ENCODE assay signal across 20 cellular contexts in genomic region chr9:135226369-135227050, GRCh38.
"Had no signal": no experiment of that assay in that cellular context is flagged by ENCODE, and none has a peak within 500 bp of the region (broad histone marks: within the 10 kb centered on the region; RNA-seq: fewer than 3 reads in every experiment).

No MANE protein-coding gene starts in this region.

- H3K4me3 Mint-ChIP-seq: activated CD4-positive, alpha-beta T cell treated with anti-CD3 and anti-CD28 coated beads, Interleukin-2, amount 10 ng/mL, durations not matched to agents 24 days and 14 days; activated CD8-positive, alpha-beta T cell treated with anti-CD3 and anti-CD28 coated beads, Interleukin-2, amount 10 ng/mL, durations not matched to agents 7 days and 5 days; activated T-cell treated with anti-CD3 and anti-CD28 coated beads, Interleukin-2, amount 50 U/mL, for 72 hours; central memory CD8-positive, alpha-beta T cell; immature natural killer cell; naive thymus-derived CD4-positive, alpha-beta T cell; stimulated activated naive CD8-positive, alpha-beta T cell treated with anti-CD3 and anti-CD28 coated beads, Interleukin-15, amount 100 ng/mL, for 72 hours; T-helper 2 cell treated with Interferon-gamma antibody and Interleukin-4, amounts not matched to agents 5 μg/mL and 100 μg/mL, for 36 hours had no signal

- H3K4me3 ChIP-seq: mucosa of descending colon, psoas muscle, testis had no signal

- H3K36me3 Mint-ChIP-seq: activated naive CD4-positive, alpha-beta T cell treated with anti-CD3 and anti-CD28 coated beads, Interleukin-2, amount 50 U/mL, for 72 hours; immature natural killer cell; naive thymus-derived CD4-positive, alpha-beta T cell had no signal

- H3K27ac Mint-ChIP-seq: activated CD4-positive, alpha-beta T cell treated with anti-CD3 and anti-CD28 coated beads, Interleukin-2, amount 10 ng/mL, durations not matched to agents 24 days and 14 days; activated CD8-positive, alpha-beta T cell treated with anti-CD3 and anti-CD28 coated beads, Interleukin-2, amount 10 ng/mL, durations not matched to agents 7 days and 5 days; activated naive CD4-positive, alpha-beta T cell treated with anti-CD3 and anti-CD28 coated beads, Interleukin-2, amount 50 U/mL, for 72 hours; activated T-cell treated with anti-CD3 and anti-CD28 coated beads, Interleukin-2, amount 50 U/mL, for 72 hours; immature natural killer cell; naive thymus-derived CD4-positive, alpha-beta T cell; T-helper 2 cell treated with Interferon-gamma antibody and Interleukin-4, amounts not matched to agents 5 μg/mL and 100 μg/mL, for 36 hours had no signal

- H3K4me1 ChIP-seq: foreskin keratinocyte, psoas muscle, testis had no signal

- H3K9me3 ChIP-seq: mucosa of descending colon, psoas muscle, testis had no signal

- ATAC-seq: activated CD8-positive, alpha-beta T cell treated with anti-CD3 and anti-CD28 coated beads, Interleukin-2, amount 10 ng/mL, durations not matched to agents 7 days and 5 days; activated naive CD4-positive, alpha-beta T cell treated with anti-CD3 and anti-CD28 coated beads, Interleukin-2, amount 50 U/mL, for 72 hours; activated T-cell treated with anti-CD3 and anti-CD28 coated beads, Interleukin-2, amount 50 U/mL, for 72 hours; foreskin keratinocyte; mucosa of descending colon; naive thymus-derived CD4-positive, alpha-beta T cell; psoas muscle; sciatic nerve; stimulated activated naive CD8-positive, alpha-beta T cell treated with anti-CD3 and anti-CD28 coated beads, Interleukin-15, amount 100 ng/mL, for 72 hours had no signal

- H3K4me1 Mint-ChIP-seq: activated CD4-positive, alpha-beta T cell treated with anti-CD3 and anti-CD28 coated beads, Interleukin-2, amount 10 ng/mL, durations not matched to agents 24 days and 14 days; central memory CD8-positive, alpha-beta T cell; immature natural killer cell; naive thymus-derived CD4-positive, alpha-beta T cell; stimulated activated naive CD8-positive, alpha-beta T cell treated with anti-CD3 and anti-CD28 coated beads, Interleukin-15, amount 100 ng/mL, for 72 hours had no signal

- H3K27me3 Mint-ChIP-seq: activated CD4-positive, alpha-beta T cell treated with anti-CD3 and anti-CD28 coated beads, Interleukin-2, amount 10 ng/mL, durations not matched to agents 24 days and 14 days had no signal

- H3K27ac ChIP-seq: foreskin keratinocyte, psoas muscle, testis had no signal

- H3K27me3 ChIP-seq: foreskin keratinocyte, testis had no signal

- DNase-seq: activated CD4-positive, alpha-beta T cell treated with anti-CD3 and anti-CD28 coated beads, Interleukin-2, amount 10 ng/mL, durations not matched to agents 24 days and 14 days; activated CD4-positive, CD25-positive, alpha-beta regulatory T cell; activated CD8-positive, alpha-beta memory T cell treated with anti-CD3 and anti-CD28 coated beads, Interleukin-2, amount 50 U/mL, for 4 hours; activated CD8-positive, alpha-beta T cell treated with anti-CD3 and anti-CD28 coated beads, Interleukin-2, amount 10 ng/mL, durations not matched to agents 7 days and 5 days; activated gamma-delta T cell; activated T-cell treated with anti-CD3 and anti-CD28 coated beads, Interleukin-2, amount 50 U/mL, for 72 hours; effector CD8-positive, alpha-beta T cell; foreskin keratinocyte; immature natural killer cell; mucosa of descending colon; naive thymus-derived CD4-positive, alpha-beta T cell; nucleus accumbens; stimulated activated CD4-positive, alpha-beta T cell treated with anti-CD3 and anti-CD28 coated beads, Interleukin-1b, Interleukin-23, amount 100 ng/mL, for 48 hours; stimulated activated naive CD8-positive, alpha-beta T cell treated with anti-CD3 and anti-CD28 coated beads, Interleukin-15, amount 100 ng/mL, for 72 hours; testis had no signal

- H3K9me3 Mint-ChIP-seq: activated CD4-positive, alpha-beta T cell treated with anti-CD3 and anti-CD28 coated beads, Interleukin-2, amount 10 ng/mL, durations not matched to agents 24 days and 14 days; activated naive CD4-positive, alpha-beta T cell treated with anti-CD3 and anti-CD28 coated beads, Interleukin-2, amount 50 U/mL, for 72 hours; activated T-cell treated with anti-CD3 and anti-CD28 coated beads, Interleukin-2, amount 50 U/mL, for 72 hours; central memory CD8-positive, alpha-beta T cell; immature natural killer cell; naive thymus-derived CD4-positive, alpha-beta T cell; stimulated activated naive CD8-positive, alpha-beta T cell treated with anti-CD3 and anti-CD28 coated beads, Interleukin-15, amount 100 ng/mL, for 72 hours; T-helper 2 cell treated with Interferon-gamma antibody and Interleukin-4, amounts not matched to agents 5 μg/mL and 100 μg/mL, for 36 hours had no signal
